Comparison of ENCODE assay signal across 14 cellular contexts in genomic region chr4:25857403-25857802, GRCh38. TPM values are rescaled to one million over a fixed set of nuclear protein-coding genes. Genes with fewer than 3 reads are reported as not detected.
DNase-seq lines count a peak whose midpoint lies in the region; ATAC-seq and TF ChIP-seq lines count a peak whose summit lies in the region.
"Had no signal": no experiment of that assay in that cellular context is flagged by ENCODE, and none has a peak within 500 bp of the region (broad histone marks: within the 10 kb centered on the region; RNA-seq: fewer than 3 reads in every experiment).

No MANE protein-coding gene starts in this region.

- H3K4me3 ChIP-seq in GM12875 (ENCODE audit: low read depth, low read length) = no peak overlapping the region
- H3K4me3 ChIP-seq in SU-DHL-6 (ENCODE audit: insufficient read depth, low read length, poor library complexity, severe bottlenecking) = no peak overlapping the region
- H3K4me3 ChIP-seq: prostate gland had no signal

- peak overlapping the region; percentile 18; the same call in 1 of the 2 replicates for H3K9ac ChIP-seq in SU-DHL-6 (ENCODE audit: low read length)

- no peaks in the 10 kb centered on the region for H3K9me2 ChIP-seq in SU-DHL-6 (replicated peaks; ENCODE audit: insufficient read depth, low read length)

- H3K27me3 Mint-ChIP-seq in CD14-positive monocyte (ENCODE audit: low read depth in 3 of 3) = peaks cover 3 to 6% (median 6%) of the 10 kb centered on the region in 3 donors

- peaks cover 60% of the 10 kb centered on the region for H3K4me1 Mint-ChIP-seq in CD14-positive monocyte

- no peaks in the 10 kb centered on the region for H3K27me3 ChIP-seq in SU-DHL-6 (ENCODE audit: low read length)
- no peaks in the 10 kb centered on the region for H3K27me3 ChIP-seq in foreskin keratinocyte

- H3K79me2 ChIP-seq in SU-DHL-6 (ENCODE audit: insufficient read depth, low read length) = peaks cover 100% of the 10 kb centered on the region

- H3K4me1 ChIP-seq in foreskin keratinocyte = peaks cover 14% of the 10 kb centered on the region
- H3K4me1 ChIP-seq: prostate gland had no signal

- peaks cover 37% of the 10 kb centered on the region for H4K20me1 ChIP-seq in SU-DHL-6 (ENCODE audit: low read depth, low read length)

- H3K4me3 Mint-ChIP-seq in CD14-positive monocyte = no peak overlapping the region
- H3K4me3 Mint-ChIP-seq: type B pancreatic cell had no signal

- H3K27ac Mint-ChIP-seq in CD14-positive monocyte = peak overlapping the region; percentile 16 to 86 (median 69)
- H3K27ac Mint-ChIP-seq: type B pancreatic cell had no signal

- no peak for TF ChIP-seq CTCF in CD14-positive monocyte (IDR thresholded peaks at IDR 0.05)
- peak; percentile 30; the same call in 1 of the 2 replicates for TF ChIP-seq CTCF in GM12875 (IDR thresholded peaks at IDR 0.05; ENCODE audit: borderline replicate concordance, insufficient read depth, low read depth, low read length)
- TF ChIP-seq CTCF in SU-DHL-6 (IDR thresholded peaks at IDR 0.05; ENCODE audit: insufficient read depth, low read length, poor library complexity, severe bottlenecking) = peak; percentile 15
- peak; percentile 48 for TF ChIP-seq CTCF in foreskin keratinocyte (conservative IDR thresholded peaks at IDR 0.05)

- DNase-seq in CD14-positive monocyte (ENCODE audit: low spot score) (no peak), foreskin keratinocyte (no peak), H4 (ENCODE audit: low spot score) (no peak), nucleus accumbens (lab: John Stamatoyannopoulos, UW) (no peak)
- DNase-seq: activated CD4-positive, alpha-beta T cell treated with anti-CD3 and anti-CD28 coated beads, Interleukin-2, amount 50 U/mL, for 1 hour; amygdala; left colon; NCI-H2029 had no signal

- no peaks in the 10 kb centered on the region for H3K9me3 ChIP-seq in SU-DHL-6 (ENCODE audit: insufficient read depth, low read length)
- H3K9me3 ChIP-seq: prostate gland had no signal

- ATAC-seq in foreskin keratinocyte (no peak), GM18520 (IDR thresholded peaks at IDR 0.05; ENCODE audit: unreplicated experiment) (no peak), HG02642 (IDR thresholded peaks at IDR 0.05; ENCODE audit: poor library complexity, unreplicated experiment) (no peak)
- ATAC-seq: left colon had no signal

- H2AFZ ChIP-seq in SU-DHL-6 (ENCODE audit: low read depth, low read length, severe bottlenecking) = no peak overlapping the region

- H3K9me3 Mint-ChIP-seq in CD14-positive monocyte = peaks cover 0 to 3% (median 0%) of the 10 kb centered on the region in 7 donors

- H3K36me3 Mint-ChIP-seq in CD14-positive monocyte = peaks cover 0 to 4% of the 10 kb centered on the region in 2 donors

- H3K4me2 ChIP-seq in SU-DHL-6 (ENCODE audit: low read depth, low read length, poor library complexity, severe bottlenecking) = peak overlapping the region; percentile 46

- peaks cover 90% of the 10 kb centered on the region for H3F3A ChIP-seq in SU-DHL-6 (ENCODE audit: insufficient read depth)

- peaks cover 45% of the 10 kb centered on the region for H3K36me3 ChIP-seq in SU-DHL-6 (ENCODE audit: low read length)
- H3K36me3 ChIP-seq: prostate gland had no signal

- intact Hi-C loops in CD14-positive monocyte (cut with micrococcal nuclease) = loop anchor here in 1 of 2 donors (5.0 kb wide), 1 partner anchor 55 kb away; the partner anchor contains the start of gene SMIM20

- H3K27ac ChIP-seq in SU-DHL-6 (ENCODE audit: low read depth, low read length) (peak overlapping the region; percentile 66), foreskin keratinocyte (no peak overlapping the region)
- H3K27ac ChIP-seq: prostate gland had no signal

RNA-seq across cellular contexts. Expression of gene SEL1L3, which starts 5.4 kb away (rescaled TPM):
- polyA plus RNA-seq in CD14-positive monocyte (1 to 10 TPM in 1 of 2 donors, under 1 TPM in 1; 0.61 to 1.7 TPM), foreskin keratinocyte (15.8 and 17.2 TPM in 2 replicates)
- 31.7 and 33.3 TPM in 2 replicates for total RNA-seq in foreskin keratinocyte
- total RNA-seq in H4 (2014; rRNA removed; shearing (Covaris generic)) = 164 and 167 TPM in 2 replicates

RNA-seq across cellular contexts. Expression of gene SMIM20, which starts 56.6 kb away (rescaled TPM):
- polyA plus RNA-seq in CD14-positive monocyte (10 to 100 TPM; 33.7 to 38.1 TPM), foreskin keratinocyte (26.1 and 31.3 TPM in 2 replicates)
- total RNA-seq in foreskin keratinocyte = 21.2 and 28.6 TPM in 2 replicates
- 97.2 and 130 TPM in 2 replicates for total RNA-seq in H4 (2014; rRNA removed; shearing (Covaris generic))
